In the genomic region with DNA sequence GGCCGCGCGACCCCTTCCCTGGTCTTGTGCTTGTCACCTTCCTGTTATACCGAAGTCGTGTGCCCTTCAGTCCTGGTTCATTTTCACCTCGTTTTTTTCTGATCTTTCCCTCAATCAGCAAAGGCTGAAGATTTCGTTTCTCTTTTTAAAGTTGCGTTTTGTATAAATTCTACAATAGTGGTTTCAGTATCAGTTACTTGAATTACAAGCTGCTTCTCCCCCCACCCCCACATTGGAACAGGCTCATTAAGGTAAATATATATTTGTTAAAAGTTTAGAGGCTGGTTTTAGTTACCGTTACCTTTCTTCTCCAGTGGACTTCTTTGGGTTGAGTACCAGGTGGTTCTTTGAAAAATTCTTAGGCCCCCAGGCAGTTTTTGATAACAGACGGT, we compare ENCODE assay signal across 8 cellular contexts. TPM values are rescaled to one million over a fixed set of nuclear protein-coding genes. Genes with fewer than 3 reads are reported as not detected.
DNase-seq lines count a peak whose midpoint lies in the region; TF ChIP-seq lines count a peak whose summit lies in the region.

No MANE protein-coding gene starts in this region.

- H3K9me3 ChIP-seq in SK-N-MC (ENCODE audit: low read depth, low read length) (no peaks in the 10 kb centered on the region), smooth muscle cell (replicated peaks; ENCODE audit: low read depth) (no peaks in the 10 kb centered on the region)

- CTCF ChIA-PET in activated CD4-positive, alpha-beta T cell treated with anti-CD3 and anti-CD28 coated beads, Interleukin-2, amount 10 ng/mL, durations not matched to agents 7 days and 5 days (lab: Charles Lee), result interaction anchor here (0.5 to 3.3 kb wide), 2 partner anchors 97 to 209 kb away, joined by 3 to 20 read pairs; no protein-coding TSS in a partner anchor

- H2AFZ ChIP-seq in smooth muscle cell (ENCODE audit: low read depth), result no peak overlapping the region

- H3K4me1 ChIP-seq in smooth muscle cell (ENCODE audit: low read depth), result peaks cover 10% of the 10 kb centered on the region

- H3K27me3 ChIP-seq in smooth muscle cell (ENCODE audit: low read depth), result no peaks in the 10 kb centered on the region

- DNase-seq in activated CD4-positive, alpha-beta T cell treated with anti-CD3 and anti-CD28 coated beads, Interleukin-2, amount 10 ng/mL, durations not matched to agents 7 days and 5 days, result peak; percentile 16
- no peak for DNase-seq in activated CD4-positive, alpha-beta T cell treated with anti-CD3 and anti-CD28 coated beads for 1 hour
- DNase-seq in SK-N-MC (ENCODE audit: low read depth, low spot score), result no peak
- no peak for DNase-seq in foreskin fibroblast
- DNase-seq in smooth muscle cell (lab: John Stamatoyannopoulos, UW; ENCODE audit: unreplicated experiment), result no peak
- no peak for DNase-seq in putamen (ENCODE audit: low spot score)
- DNase-seq in NCI-H2171 (lab: John Stamatoyannopoulos, UW), result no peak
- no peak for DNase-seq in NCI-H1930 (lab: John Stamatoyannopoulos, UW)

- H3K27me3 Mint-ChIP-seq in activated CD4-positive, alpha-beta T cell treated with anti-CD3 and anti-CD28 coated beads, Interleukin-2, amount 10 ng/mL, durations not matched to agents 7 days and 5 days, result no peaks in the 10 kb centered on the region

- H3K4me3 Mint-ChIP-seq in activated CD4-positive, alpha-beta T cell treated with anti-CD3 and anti-CD28 coated beads, Interleukin-2, amount 10 ng/mL, durations not matched to agents 7 days and 5 days, result peak overlapping the region; percentile 93

- peaks cover 69% of the 10 kb centered on the region for H3K4me1 Mint-ChIP-seq in activated CD4-positive, alpha-beta T cell treated with anti-CD3 and anti-CD28 coated beads, Interleukin-2, amount 10 ng/mL, durations not matched to agents 7 days and 5 days

- H3K27ac ChIP-seq in SK-N-MC (no peak overlapping the region), smooth muscle cell (ENCODE audit: low read depth) (peak overlapping the region; percentile 99)

- POLR2A ChIA-PET in activated CD4-positive, alpha-beta T cell treated with anti-CD3 and anti-CD28 coated beads, Interleukin-2, amount 10 ng/mL, durations not matched to agents 7 days and 5 days (lab: Charles Lee), result interaction anchor here (0.6 kb wide), 1 partner anchor 48 kb away, joined by 4 read pairs; no protein-coding TSS in a partner anchor

- TF ChIP-seq CTCF in foreskin fibroblast (IDR thresholded peaks at IDR 0.05; ENCODE audit: low read depth, low read length) (no peak), smooth muscle cell (IDR thresholded peaks at IDR 0.05; ENCODE audit: borderline replicate concordance, insufficient read depth, poor library complexity, severe bottlenecking) (no peak)

- no peaks in the 10 kb centered on the region for H3K9me3 Mint-ChIP-seq in activated CD4-positive, alpha-beta T cell treated with anti-CD3 and anti-CD28 coated beads, Interleukin-2, amount 10 ng/mL, durations not matched to agents 7 days and 5 days

- peaks cover 53% of the 10 kb centered on the region for H4K20me1 ChIP-seq in smooth muscle cell (ENCODE audit: low read depth)

- H3K4me3 ChIP-seq in SK-N-MC, result peak overlapping the region; percentile 85
- peak overlapping the region; percentile 69 to 97 for H3K4me3 ChIP-seq in foreskin fibroblast (ENCODE audit: low read depth in 1 of 2, low read length in 2 of 2)
- H3K4me3 ChIP-seq in smooth muscle cell, result peak overlapping the region; percentile 92

- peak overlapping the region; percentile 91 for H3K4me2 ChIP-seq in smooth muscle cell

- peaks cover 58% of the 10 kb centered on the region for H3K79me2 ChIP-seq in smooth muscle cell (ENCODE audit: low read depth)

- H3K9ac ChIP-seq in SK-N-MC (ENCODE audit: insufficient read length), result peak overlapping the region; percentile 96
- peak overlapping the region; percentile 99 for H3K9ac ChIP-seq in smooth muscle cell (ENCODE audit: low read depth)

- WGBS in smooth muscle cell (ENCODE audit: low lambda C conversion rate), result 4% methylated on average over 10 of the region's 10 CpGs

- peaks cover 24% of the 10 kb centered on the region for H3K36me3 Mint-ChIP-seq in activated CD4-positive, alpha-beta T cell treated with anti-CD3 and anti-CD28 coated beads, Interleukin-2, amount 10 ng/mL, durations not matched to agents 7 days and 5 days (ENCODE audit: low read depth)

- H3F3A ChIP-seq in smooth muscle cell (ENCODE audit: low read depth), result peaks cover 20% of the 10 kb centered on the region

- peaks cover 26% of the 10 kb centered on the region for H3K36me3 ChIP-seq in SK-N-MC (ENCODE audit: insufficient read depth, low read length)
- H3K36me3 ChIP-seq in smooth muscle cell (ENCODE audit: low read depth), result peaks cover 2% of the 10 kb centered on the region

- peak overlapping the region; percentile 99 for H3K27ac Mint-ChIP-seq in activated CD4-positive, alpha-beta T cell treated with anti-CD3 and anti-CD28 coated beads, Interleukin-2, amount 10 ng/mL, durations not matched to agents 7 days and 5 days

RNA-seq across cellular contexts. Expression of a gene that starts 0.9 kb away (rescaled TPM):
- 100 to 1,000 TPM; 430 to 446 TPM for total RNA-seq in activated CD4-positive, alpha-beta T cell treated with anti-CD3 and anti-CD28 coated beads, Interleukin-2, amount 10 ng/mL, durations not matched to agents 7 days and 5 days
- 321 and 333 TPM in 2 replicates for total RNA-seq in smooth muscle cell
- polyA plus RNA-seq in smooth muscle cell, result 394 and 466 TPM in 2 replicates
